8 cellular contexts compared by ENCODE assay signal in genomic region chr11:72091292-72091691, GRCh38. TPM values are rescaled to one million over a fixed set of nuclear protein-coding genes. Genes with fewer than 3 reads are reported as not detected.
DNase-seq lines count a peak whose midpoint lies in the region; ATAC-seq, FAIRE-seq and TF ChIP-seq lines count a peak whose summit lies in the region.

No MANE protein-coding gene starts in this region.

- 0 out of 2 replicates have a peak overlapping the region, but pooled peaks have one; percentile 8 for H3K27ac ChIP-seq in PC-9
- no peak overlapping the region for H3K27ac ChIP-seq in neural cell (ENCODE audit: low read length)
- peak overlapping the region in 1 of 2 donors; percentile 27 for H3K27ac ChIP-seq in thoracic aorta

- no peaks in the 10 kb centered on the region for H3K27me3 ChIP-seq in PC-9 (ENCODE audit: insufficient read depth, low read depth)
- no peaks in the 10 kb centered on the region for H3K27me3 ChIP-seq in neural cell (ENCODE audit: insufficient read depth, low read depth, low read length)
- H3K27me3 ChIP-seq in thoracic aorta (replicated peaks; ENCODE audit: insufficient read depth) = no peaks in the 10 kb centered on the region

- no peak overlapping the region for H3K4me3 Mint-ChIP-seq in activated T-cell treated with anti-CD3 and anti-CD28 coated beads, Interleukin-2, amount 50 U/mL, for 72 hours

- H3K9ac ChIP-seq in neural cell (ENCODE audit: low read length) = no peak overlapping the region

- H3K36me3 ChIP-seq in PC-9 (ENCODE audit: low read depth) (0 out of 2 replicates have a peak, but pooled peaks cover 5% of the 10 kb centered on the region), neural cell (ENCODE audit: insufficient read depth, low read length) (no peaks in the 10 kb centered on the region), thoracic aorta (peaks cover 9% of the 10 kb centered on the region)

- H3K36me3 Mint-ChIP-seq in activated T-cell treated with anti-CD3 and anti-CD28 coated beads, Interleukin-2, amount 50 U/mL, for 72 hours (ENCODE audit: insufficient read depth in 2 of 2) = no peaks in the 10 kb centered on the region

- H3K4me1 Mint-ChIP-seq in activated T-cell treated with anti-CD3 and anti-CD28 coated beads, Interleukin-2, amount 50 U/mL, for 72 hours (ENCODE audit: low read depth) = peaks cover 6% of the 10 kb centered on the region

- ATAC-seq in HG03280 (IDR thresholded peaks at IDR 0.05; ENCODE audit: unreplicated experiment) (peak; percentile 57), thoracic aorta (ENCODE audit: insufficient number of reproducible peaks, low FRiP score, low read depth) (peak; percentile 33), GM19467 (IDR thresholded peaks at IDR 0.05; ENCODE audit: unreplicated experiment) (no peak)
- peak; percentile 78 to 86 for ATAC-seq in activated T-cell treated with anti-CD3 and anti-CD28 coated beads, Interleukin-2, amount 50 U/mL, for 72 hours (replicated peaks in 1 of 2)

- H3K79me2 ChIP-seq in PC-9 (ENCODE audit: low read depth) (no peaks in the 10 kb centered on the region), neural cell (replicated peaks; ENCODE audit: insufficient read depth, low read length) (no peaks in the 10 kb centered on the region)

- no peak for TF ChIP-seq EP300 in neural cell (conservative IDR thresholded peaks at IDR 0.05; ENCODE audit: poor library complexity, severe bottlenecking)

- FAIRE-seq in D721Med (lab: Jason Lieb, UNC) = no peak

- TF ChIP-seq CTCF in D721Med (IDR thresholded peaks at IDR 0.05; ENCODE audit: insufficient read depth, missing control alignments) (peak; percentile 80), PC-9 (conservative IDR thresholded peaks at IDR 0.05) (peak; percentile 93), neural cell (IDR thresholded peaks at IDR 0.05; ENCODE audit: poor library complexity, severe bottlenecking) (peak; percentile 84), thoracic aorta (IDR thresholded peaks at IDR 0.05) (peak; percentile 77)

- no peaks in the 10 kb centered on the region for H3K4me1 ChIP-seq in PC-9 (replicated peaks; ENCODE audit: insufficient read depth)
- peaks cover 0 to 10% of the 10 kb centered on the region in 2 donors for H3K4me1 ChIP-seq in thoracic aorta (ENCODE audit: control insufficient read depth in 1 of 2, low read depth in 2 of 2)

- H3K27me3 Mint-ChIP-seq in activated T-cell treated with anti-CD3 and anti-CD28 coated beads, Interleukin-2, amount 50 U/mL, for 72 hours (ENCODE audit: low read depth) = no peaks in the 10 kb centered on the region

- no peak overlapping the region for H3K4me3 ChIP-seq in PC-9
- no peak overlapping the region for H3K4me3 ChIP-seq in neural cell (ENCODE audit: low read length)
- H3K4me3 ChIP-seq in thoracic aorta = no peak overlapping the region

- H3K9me3 ChIP-seq in PC-9 (ENCODE audit: insufficient read depth, low read depth) (no peaks in the 10 kb centered on the region), neural cell (ENCODE audit: low read length) (no peaks in the 10 kb centered on the region), thoracic aorta (no peaks in the 10 kb centered on the region)

- POLR2A ChIA-PET in PC-9 (lab: Charles Lee; ENCODE audit: unreplicated experiment) = no interaction called here

- H3F3A ChIP-seq in PC-9 (ENCODE audit: insufficient read depth, low read depth) = peaks cover 13% of the 10 kb centered on the region; the same call in 1 of the 2 replicates
- no peaks in the 10 kb centered on the region for H3F3A ChIP-seq in neural cell (ENCODE audit: insufficient read depth, low read length, poor library complexity, severe bottlenecking)

- BruUV-seq in PC-9 (replicated peaks; lab: Mats Ljungman, UMichigan) = no TSS peak

- H2AFZ ChIP-seq in PC-9 (no peak overlapping the region), neural cell (ENCODE audit: low read depth, low read length) (no peak overlapping the region)

- no peak overlapping the region for H3K27ac Mint-ChIP-seq in activated T-cell treated with anti-CD3 and anti-CD28 coated beads, Interleukin-2, amount 50 U/mL, for 72 hours

- CTCF ChIA-PET in PC-9 (lab: Charles Lee) = interaction anchor here (0.7 to 1.9 kb wide), 7 partner anchors 18 to 66 kb away, joined by 3 to 23 read pairs (median 4); no protein-coding TSS in a partner anchor

- DNase-seq in D721Med (ENCODE audit: insufficient read length, low spot score) = peak; percentile 68
- DNase-seq in PC-9 = peak in 1 of 2 experiments; percentile 60
- DNase-seq in activated T-cell treated with anti-CD3 and anti-CD28 coated beads, Interleukin-2, amount 50 U/mL, for 72 hours = peak; percentile 58 to 70
- peak; percentile 57 for DNase-seq in fibroblast of gingiva (ENCODE audit: low read depth)
- no peak for DNase-seq in thoracic aorta (ENCODE audit: low spot score)

- no peaks in the 10 kb centered on the region for H3K9me3 Mint-ChIP-seq in activated T-cell treated with anti-CD3 and anti-CD28 coated beads, Interleukin-2, amount 50 U/mL, for 72 hours

- H3K4me2 ChIP-seq in PC-9 = no peak overlapping the region
- no peak overlapping the region for H3K4me2 ChIP-seq in neural cell (ENCODE audit: low read length)

- peak; percentile 79 for TF ChIP-seq RAD21 in neural cell (conservative IDR thresholded peaks at IDR 0.05)

- intact Hi-C loops in PC-9 (cut with micrococcal nuclease; ENCODE audit: unreplicated experiment) = loop anchor here (1.0 to 5.0 kb wide), 3 partner anchors 66 to 341 kb away; partner anchors contain the start of gene CLPB

- H3K9me2 ChIP-seq in PC-9 (ENCODE audit: insufficient read depth) (no peaks in the 10 kb centered on the region), neural cell (ENCODE audit: insufficient read depth, low read length) (no peaks in the 10 kb centered on the region)

- H4K20me1 ChIP-seq in PC-9 (ENCODE audit: insufficient read depth) (no peaks in the 10 kb centered on the region), neural cell (ENCODE audit: insufficient read depth) (no peaks in the 10 kb centered on the region)

TF ChIP-seq in neural cell, 6 proteins besides CTCF, POLR2A, EP300 and RAD21:
- TF ChIP-seq SMC3 (conservative IDR thresholded peaks at IDR 0.05; ENCODE audit: poor library complexity) (peak; percentile 92), EZH2 (IDR thresholded peaks at IDR 0.05; ENCODE audit: borderline replicate concordance, insufficient read depth, low read length, poor library complexity, severe bottlenecking) (no peak)

RNA-seq across cellular contexts. Expression of gene LRRC51, which starts 10.6 kb away (rescaled TPM):
- total RNA-seq in PC-9 (2021) (17.5 and 19.6 TPM in 2 replicates), thoracic aorta (10 to 100 TPM in 1 of 2 donors, 1 to 10 TPM in 1; 6.1 to 24.0 TPM)
- 1 to 10 TPM; 4.6 to 6.3 TPM for total RNA-seq in activated T-cell treated with anti-CD3 and anti-CD28 coated beads, Interleukin-2, amount 50 U/mL, for 72 hours
- 20.8 and 21.3 TPM in 2 replicates for polyA plus RNA-seq in neural cell
- 8.0 and 10.1 TPM in 2 replicates for polyA minus RNA-seq in neural cell

RNA-seq across cellular contexts. Expression of gene NUMA1, which starts 10.9 kb away (rescaled TPM):
- 221 and 267 TPM in 2 replicates for total RNA-seq in PC-9 (2021)
- total RNA-seq in activated T-cell treated with anti-CD3 and anti-CD28 coated beads, Interleukin-2, amount 50 U/mL, for 72 hours = 100 to 1,000 TPM; 156 to 163 TPM
- 116 and 157 TPM in 2 replicates for polyA plus RNA-seq in neural cell
- polyA minus RNA-seq in neural cell = 247 and 307 TPM in 2 replicates
- total RNA-seq in thoracic aorta = 100 to 1,000 TPM; 282 to 286 TPM

RNA-seq across cellular contexts. Expression of gene LAMTOR1, which starts 11.8 kb away (rescaled TPM):
- total RNA-seq in PC-9 (2021) (94.6 and 107 TPM in 2 replicates), thoracic aorta (10 to 100 TPM; 68.1 to 94.4 TPM)
- total RNA-seq in activated T-cell treated with anti-CD3 and anti-CD28 coated beads, Interleukin-2, amount 50 U/mL, for 72 hours = 10 to 100 TPM; 43.7 to 49.9 TPM
- polyA plus RNA-seq in neural cell = 100 and 108 TPM in 2 replicates
- polyA minus RNA-seq in neural cell = 49.3 and 57.2 TPM in 2 replicates

RNA-seq across cellular contexts. Expression of gene TOMT, which starts 14.4 kb away (rescaled TPM):
- total RNA-seq in PC-9 (2021) (not detected in 2 replicates), thoracic aorta (not detected)
- total RNA-seq in activated T-cell treated with anti-CD3 and anti-CD28 coated beads, Interleukin-2, amount 50 U/mL, for 72 hours = not detected
- polyA plus RNA-seq in neural cell = 0.52 and 0.76 TPM in 2 replicates
- not detected in 2 replicates for polyA minus RNA-seq in neural cell

RNA-seq across cellular contexts. Expression of gene ANAPC15, which starts 21.2 kb away (rescaled TPM):
- total RNA-seq in PC-9 (2021) (77.2 and 97.8 TPM in 2 replicates), thoracic aorta (10 to 100 TPM in 1 of 2 donors, 1 to 10 TPM in 1; 9.8 to 24.2 TPM)
- 10 to 100 TPM; 63.8 to 79.8 TPM for total RNA-seq in activated T-cell treated with anti-CD3 and anti-CD28 coated beads, Interleukin-2, amount 50 U/mL, for 72 hours
- 52.8 and 64.6 TPM in 2 replicates for polyA plus RNA-seq in neural cell
- 22.4 and 25.1 TPM in 2 replicates for polyA minus RNA-seq in neural cell
